ENCODE assay signal across 3 cellular contexts in genomic region chr3:65186268-65186667, GRCh38.
"Had no signal": no experiment of that assay in that cellular context is flagged by ENCODE, and none has a peak within 500 bp of the region (broad histone marks: within the 10 kb centered on the region; RNA-seq: fewer than 3 reads in every experiment).

No MANE protein-coding gene starts in this region.

- H3K4me3 ChIP-seq: GM12878 had no signal

- DNase-seq: GDM1, GF-D8 had no signal

- ATAC-seq: GM12878 had no signal
